ENCODE assay signal across 20 cellular contexts in the genomic region with DNA sequence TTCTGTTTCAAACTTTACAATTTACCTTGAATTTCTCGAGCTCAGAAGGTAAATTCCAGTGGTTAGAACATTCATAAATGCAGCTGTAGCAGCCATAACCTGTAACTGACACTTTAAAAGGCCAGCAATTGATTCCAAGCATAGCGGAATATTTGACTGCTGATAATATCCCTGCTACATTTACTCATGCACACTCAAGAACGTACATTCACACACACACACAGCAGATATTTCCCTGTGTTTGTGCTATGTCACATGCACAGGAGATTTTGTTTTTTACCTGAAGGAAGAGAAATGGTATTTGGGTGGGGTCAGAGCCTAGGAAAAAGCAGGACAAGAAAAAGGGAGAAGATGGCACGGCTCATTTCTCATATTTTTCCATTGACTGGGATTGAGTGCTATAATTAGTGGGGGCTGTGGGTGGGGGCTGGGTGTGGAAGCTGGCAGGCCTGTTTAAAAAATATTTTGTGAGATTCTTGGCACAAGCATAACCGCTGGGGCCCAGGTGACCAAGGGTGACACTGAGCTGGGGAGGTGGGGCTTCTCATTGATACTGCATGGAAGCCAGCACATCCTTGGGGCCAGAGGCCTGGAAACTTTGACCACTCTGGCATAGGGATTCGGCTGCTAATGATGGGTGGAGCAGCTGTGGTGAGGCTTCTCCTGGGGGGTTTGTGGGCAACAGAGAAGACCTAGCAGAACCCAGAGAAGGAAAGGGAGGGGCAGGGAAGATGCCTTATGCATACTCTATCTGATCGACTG.
DNase-seq lines count a peak whose midpoint lies in the region; ATAC-seq and TF ChIP-seq lines count a peak whose summit lies in the region.
"Had no signal": no experiment of that assay in that cellular context is flagged by ENCODE, and none has a peak within 500 bp of the region (broad histone marks: within the 10 kb centered on the region; RNA-seq: fewer than 3 reads in every experiment).

No MANE protein-coding gene starts in this region.

- H3K27ac ChIP-seq in BLaER1 treated with 17β-estradiol and CSF1 and Interleukin-3, amounts not matched to agents 10 nM and 100 nM = no peak overlapping the region
- no peak overlapping the region for H3K27ac ChIP-seq in trophoblast cell (ENCODE audit: low read depth, low read length)
- no peak overlapping the region for H3K27ac ChIP-seq in sigmoid colon

- TF ChIP-seq CTCF in type B pancreatic cell (conservative IDR thresholded peaks at IDR 0.05) (no peak), sigmoid colon (IDR thresholded peaks at IDR 0.05) (no peak)

- no peak for TF ChIP-seq POLR2A in sigmoid colon (IDR thresholded peaks at IDR 0.05)

- no peak overlapping the region for H3K4me3 ChIP-seq in BLaER1 treated with 17β-estradiol and CSF1 and Interleukin-3, amounts not matched to agents 10 nM and 100 nM
- H3K4me3 ChIP-seq in trophoblast cell (ENCODE audit: low read depth, low read length) (no peak overlapping the region), sigmoid colon (no peak overlapping the region)

- no peaks in the 10 kb centered on the region for H3K79me1 ChIP-seq in trophoblast cell (ENCODE audit: low read length)

- no peaks in the 10 kb centered on the region for H3K36me3 ChIP-seq in BLaER1 treated with 17β-estradiol and CSF1 and Interleukin-3, amounts not matched to agents 10 nM and 100 nM
- no peaks in the 10 kb centered on the region for H3K36me3 ChIP-seq in trophoblast cell (ENCODE audit: control insufficient read depth in 1 of 2, insufficient read depth in 2 of 2, low read length in 2 of 2)
- H3K36me3 ChIP-seq in sigmoid colon = no peaks in the 10 kb centered on the region
- H3K36me3 ChIP-seq: BE2C had no signal

- ATAC-seq in left lobe of liver (peak; percentile 23), esophagus mucosa (no peak)

- no peaks in the 10 kb centered on the region for H3K27me3 Mint-ChIP-seq in type B pancreatic cell
- H3K27me3 Mint-ChIP-seq: CD4-positive, alpha-beta memory T cell had no signal

- H3K9me3 Mint-ChIP-seq in type B pancreatic cell = peaks cover 3% of the 10 kb centered on the region

- no peaks in the 10 kb centered on the region for H3K36me3 Mint-ChIP-seq in type B pancreatic cell
- H3K36me3 Mint-ChIP-seq: CD14-positive monocyte; CD4-positive, alpha-beta memory T cell; CD4-positive, CD25-positive, alpha-beta regulatory T cell had no signal

- no peak overlapping the region for H3K4ac ChIP-seq in trophoblast cell (ENCODE audit: low read depth, low read length)

- no peaks in the 10 kb centered on the region for H4K20me1 ChIP-seq in BLaER1 treated with 17β-estradiol and CSF1 and Interleukin-3, amounts not matched to agents 10 nM and 100 nM

- no peak overlapping the region for H3K9ac ChIP-seq in BLaER1 treated with 17β-estradiol and CSF1 and Interleukin-3, amounts not matched to agents 10 nM and 100 nM
- no peak overlapping the region for H3K9ac ChIP-seq in trophoblast cell (ENCODE audit: low read length)

- intact Hi-C loops in sigmoid colon (cut with DNase I) = no loop called here

- H4K8ac ChIP-seq in trophoblast cell (ENCODE audit: low read depth, low read length) = no peak overlapping the region

- no peak overlapping the region for H2AFZ ChIP-seq in trophoblast cell (ENCODE audit: insufficient read depth, low read length, poor library complexity)

- peaks cover 0 to 8% (median 0%) of the 10 kb centered on the region in 11 experiments; a peak in 3 of 22 replicates for H3K9me3 ChIP-seq in BLaER1 treated with 17β-estradiol and CSF1 and Interleukin-3, amounts not matched to agents 10 nM and 100 nM (replicated peaks in 1 of 11)
- no peaks in the 10 kb centered on the region for H3K9me3 ChIP-seq in trophoblast cell (ENCODE audit: insufficient read depth, low read depth, low read length)
- no peaks in the 10 kb centered on the region for H3K9me3 ChIP-seq in sigmoid colon
- H3K9me3 ChIP-seq: Caco-2 had no signal

- H3K4me2 ChIP-seq in BLaER1 treated with 17β-estradiol and CSF1 and Interleukin-3, amounts not matched to agents 10 nM and 100 nM = peak overlapping the region in 7 of 11 experiments; percentile 12 to 52 (median 37); a peak in 11 of 22 replicates
- no peak overlapping the region for H3K4me2 ChIP-seq in trophoblast cell (ENCODE audit: low read length)

- no peak overlapping the region for H4K91ac ChIP-seq in trophoblast cell (ENCODE audit: low read depth, low read length)

- H3K4me1 Mint-ChIP-seq in type B pancreatic cell (ENCODE audit: unreplicated experiment) = no peaks in the 10 kb centered on the region
- H3K4me1 Mint-ChIP-seq: CD14-positive monocyte; CD4-positive, alpha-beta memory T cell; CD4-positive, CD25-positive, alpha-beta regulatory T cell; CD8-positive, alpha-beta memory T cell had no signal

- H2BK12ac ChIP-seq in trophoblast cell (ENCODE audit: low read length) = no peak overlapping the region

- H3K18ac ChIP-seq in trophoblast cell (ENCODE audit: low read length) = no peak overlapping the region

- peak overlapping the region; percentile 35 for H3K23ac ChIP-seq in trophoblast cell (ENCODE audit: low read length)

- H2AK5ac ChIP-seq in trophoblast cell (ENCODE audit: low read length) = no peak overlapping the region

- H3K79me2 ChIP-seq in trophoblast cell (ENCODE audit: control insufficient read depth, insufficient read depth, low read length, poor library complexity) = no peaks in the 10 kb centered on the region

- no peak overlapping the region for H4K12ac ChIP-seq in trophoblast cell (ENCODE audit: low read depth, low read length)

- H2BK5ac ChIP-seq in trophoblast cell (ENCODE audit: low read depth, low read length, poor library complexity) = no peak overlapping the region

- H3K4me3 Mint-ChIP-seq in type B pancreatic cell = peak overlapping the region; percentile 33
- H3K4me3 Mint-ChIP-seq: CD14-positive monocyte; CD4-positive, alpha-beta memory T cell; CD4-positive, CD25-positive, alpha-beta regulatory T cell; CD8-positive, alpha-beta memory T cell had no signal

- H3K27me3 ChIP-seq in BLaER1 treated with 17β-estradiol and CSF1 and Interleukin-3, amounts not matched to agents 10 nM and 100 nM = no peaks in the 10 kb centered on the region
- H3K27me3 ChIP-seq in trophoblast cell (ENCODE audit: insufficient read depth, low read length) = no peaks in the 10 kb centered on the region
- H3K27me3 ChIP-seq in sigmoid colon = no peaks in the 10 kb centered on the region
- H3K27me3 ChIP-seq: BE2C had no signal

- no peak overlapping the region for H3K14ac ChIP-seq in trophoblast cell (ENCODE audit: low read length)

- DNase-seq in left lobe of liver (ENCODE audit: low spot score) (no peak), trophoblast cell (peak; percentile 60 to 78), type B pancreatic cell (ENCODE audit: extremely low spot score, unreplicated experiment) (no peak), COR-L47 (lab: John Stamatoyannopoulos, UW) (no peak), sigmoid colon (no peak)
- no peak for DNase-seq in stimulated activated CD4-positive, alpha-beta T cell treated with anti-CD3 and anti-CD28 coated beads, Interleukin-1b, Interleukin-23, amount 100 ng/mL, for 48 hours
- DNase-seq: 8988T; ACHN; BE2C; C1 segment of cervical spinal cord; Caco-2; Calu3; CD4-positive, alpha-beta memory T cell; CD4-positive, CD25-positive, alpha-beta regulatory T cell; CD8-positive, alpha-beta memory T cell; DMS79 treated with DMSO at 0.1 percent for 48 hours; GF-D8 had no signal

- peaks cover 0 to 16% (median 8%) of the 10 kb centered on the region in 10 experiments; a peak in 13 of 20 replicates for H3K4me1 ChIP-seq in BLaER1 treated with 17β-estradiol and CSF1 and Interleukin-3, amounts not matched to agents 10 nM and 100 nM
- H3K4me1 ChIP-seq in trophoblast cell (ENCODE audit: control insufficient read depth in 1 of 2, insufficient read depth in 2 of 2, low read length in 2 of 2) (no peaks in the 10 kb centered on the region), sigmoid colon (no peaks in the 10 kb centered on the region)
- H3K4me1 ChIP-seq: BE2C, Caco-2 had no signal

- H2BK120ac ChIP-seq in trophoblast cell (ENCODE audit: insufficient read depth, low read length, poor library complexity) = no peak overlapping the region

- no peak overlapping the region for H3K27ac Mint-ChIP-seq in type B pancreatic cell
- H3K27ac Mint-ChIP-seq: CD14-positive monocyte; CD4-positive, alpha-beta memory T cell; CD4-positive, CD25-positive, alpha-beta regulatory T cell; CD8-positive, alpha-beta memory T cell had no signal

- WGBS in trophoblast cell (ENCODE audit: extremely low coverage, insufficient coverage, insufficient read length) = no CpG with 5 or more reads among the region's 7 CpGs
- 69 to 82% methylated on average over 7 of the region's 7 CpGs for WGBS in sigmoid colon, 2 donors

- TF ChIP-seq EP300 in sigmoid colon (IDR thresholded peaks at IDR 0.05) = no peak

Comparison
In these comparisons a context has a peak if more than half of its experiments do, and no peak if none do; other contexts are left out.
1. DNase-seq: peak in trophoblast cell (2 of 2); none in left lobe of liver (single experiment), type B pancreatic cell (single experiment), COR-L47 (single experiment), sigmoid colon (single experiment) and stimulated activated CD4-positive, alpha-beta T cell treated with anti-CD3 and anti-CD28 coated beads, Interleukin-1b, Interleukin-23, amount 100 ng/mL, for 48 hours (single experiment).